10 cellular contexts compared by ENCODE assay signal in the genomic region with DNA sequence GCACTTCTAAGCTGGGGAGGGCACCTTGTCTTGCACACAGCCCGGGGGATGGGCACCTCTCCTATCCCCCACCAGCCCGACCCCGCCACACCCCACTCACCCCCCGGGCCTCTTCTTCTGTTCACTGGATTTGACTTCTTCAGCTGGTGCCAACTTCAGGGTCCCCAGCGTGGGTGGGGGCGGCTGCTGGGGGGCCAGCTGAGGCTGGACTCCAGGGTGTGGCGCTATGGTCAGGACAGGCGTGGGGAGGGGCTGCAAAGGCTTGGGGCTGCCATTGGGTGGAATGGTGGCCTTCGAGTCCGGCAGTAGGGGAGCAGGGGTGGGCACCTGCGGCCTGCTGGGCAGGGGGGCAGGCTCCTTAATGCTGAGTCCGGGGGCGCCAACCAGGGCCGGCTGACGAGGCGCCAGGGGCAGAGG. TPM values are rescaled to one million over a fixed set of nuclear protein-coding genes. Genes with fewer than 3 reads are reported as not detected.
DNase-seq lines count a peak whose midpoint lies in the region; ATAC-seq and TF ChIP-seq lines count a peak whose summit lies in the region.
"Had no signal": no experiment of that assay in that cellular context is flagged by ENCODE, and none has a peak within 500 bp of the region (broad histone marks: within the 10 kb centered on the region; RNA-seq: fewer than 3 reads in every experiment).

No MANE protein-coding gene starts in this region.

- ATAC-seq in natural killer cell (no peak), upper lobe of left lung (ENCODE audit: low FRiP score in 2 of 2) (no peak)

- no peaks in the 10 kb centered on the region for H3K9me3 ChIP-seq in upper lobe of left lung

- no peak for TF ChIP-seq EP300 in upper lobe of left lung (IDR thresholded peaks at IDR 0.05)

- peak overlapping the region; percentile 79 for H3K4me3 Mint-ChIP-seq in activated naive CD4-positive, alpha-beta T cell treated with anti-CD3 and anti-CD28 coated beads, Interleukin-2, amount 10 ng/mL, durations not matched to agents 7 days and 5 days
- H3K4me3 Mint-ChIP-seq in natural killer cell: peak overlapping the region; percentile 57

- peaks cover 73% of the 10 kb centered on the region for H3K4me1 Mint-ChIP-seq in activated naive CD4-positive, alpha-beta T cell treated with anti-CD3 and anti-CD28 coated beads, Interleukin-2, amount 10 ng/mL, durations not matched to agents 7 days and 5 days
- peaks cover 30 to 53% of the 10 kb centered on the region in 2 donors for H3K4me1 Mint-ChIP-seq in natural killer cell

- H3K27me3 Mint-ChIP-seq in activated naive CD4-positive, alpha-beta T cell treated with anti-CD3 and anti-CD28 coated beads, Interleukin-2, amount 10 ng/mL, durations not matched to agents 7 days and 5 days: no peaks in the 10 kb centered on the region
- no peaks in the 10 kb centered on the region for H3K27me3 Mint-ChIP-seq in natural killer cell (ENCODE audit: low read depth in 2 of 2)

- TF ChIP-seq CTCF in coronary artery (IDR thresholded peaks at IDR 0.05) (no peak), natural killer cell (IDR thresholded peaks at IDR 0.05) (no peak), upper lobe of left lung (IDR thresholded peaks at IDR 0.05) (no peak)

- H3K27ac Mint-ChIP-seq in activated naive CD4-positive, alpha-beta T cell treated with anti-CD3 and anti-CD28 coated beads, Interleukin-2, amount 10 ng/mL, durations not matched to agents 7 days and 5 days: peak overlapping the region; percentile 88
- peak overlapping the region; percentile 86 to 93 for H3K27ac Mint-ChIP-seq in natural killer cell

- peaks cover 15% of the 10 kb centered on the region for H3K36me3 Mint-ChIP-seq in activated naive CD4-positive, alpha-beta T cell treated with anti-CD3 and anti-CD28 coated beads, Interleukin-2, amount 10 ng/mL, durations not matched to agents 7 days and 5 days
- no peaks in the 10 kb centered on the region for H3K36me3 Mint-ChIP-seq in natural killer cell

- no peaks in the 10 kb centered on the region for H3K36me3 ChIP-seq in upper lobe of left lung

- CTCF ChIA-PET in activated naive CD4-positive, alpha-beta T cell treated with anti-CD3 and anti-CD28 coated beads, Interleukin-2, amount 10 ng/mL, durations not matched to agents 7 days and 5 days (lab: Charles Lee): no interaction called here

- intact Hi-C loops in natural killer cell (cut with micrococcal nuclease): no loop called here

- no peaks in the 10 kb centered on the region for H3K27me3 ChIP-seq in upper lobe of left lung

- no peaks in the 10 kb centered on the region for H3K9me3 Mint-ChIP-seq in activated naive CD4-positive, alpha-beta T cell treated with anti-CD3 and anti-CD28 coated beads, Interleukin-2, amount 10 ng/mL, durations not matched to agents 7 days and 5 days
- H3K9me3 Mint-ChIP-seq in natural killer cell: no peaks in the 10 kb centered on the region

- 83 to 92% methylated on average over 8 to 10 of the region's 16 CpGs for whole genome bisulfite sequencing in upper lobe of left lung, 2 donors

- peak overlapping the region; percentile 98 to 100 for H3K27ac ChIP-seq in coronary artery
- peak overlapping the region; percentile 98 to 99 (median 98) for H3K27ac ChIP-seq in upper lobe of left lung

- no peak for TF ChIP-seq POLR2A in upper lobe of left lung (IDR thresholded peaks at IDR 0.05)

- H3K4me3 ChIP-seq in coronary artery: no peak overlapping the region
- no peak overlapping the region for H3K4me3 ChIP-seq in upper lobe of left lung

- peaks cover 66 to 84% (median 75%) of the 10 kb centered on the region in 4 donors for H3K4me1 ChIP-seq in upper lobe of left lung

- DNase-seq in activated naive CD4-positive, alpha-beta T cell treated with anti-CD3 and anti-CD28 coated beads, Interleukin-2, amount 10 ng/mL, durations not matched to agents 7 days and 5 days: no peak
- no peak for DNase-seq in activated naive CD4-positive, alpha-beta T cell (lab: John Stamatoyannopoulos, UW)
- DNase-seq in coronary artery (ENCODE audit: low spot score): no peak
- DNase-seq in natural killer cell: no peak
- DNase-seq in upper lobe of left lung: peak in 1 of 2 donors; percentile 80
- DNase-seq in activated effector memory CD4-positive, alpha-beta T cell treated with anti-CD3 and anti-CD28 coated beads, Interleukin-2, amount 50 U/mL, for 16 hours: no peak
- DNase-seq in HK-2 (ENCODE audit: unreplicated experiment): no peak
- no peak for DNase-seq in C1 segment of cervical spinal cord (lab: John Stamatoyannopoulos, UW)
- DNase-seq: COR-L47, NCI-H146 had no signal

RNA-seq across cellular contexts. Expression of gene MNT, which starts 6.1 kb away (rescaled TPM):
- total RNA-seq in natural killer cell: 100 to 1,000 TPM in 1 of 3 donors, 10 to 100 TPM in 2; 72.3 to 108 (median 77.6) TPM
- 10 to 100 TPM; 14.9 to 68.1 (median 38.6) TPM for total RNA-seq in upper lobe of left lung

RNA-seq across cellular contexts. Expression of gene SGSM2, which starts 57.5 kb away (rescaled TPM):
- total RNA-seq in natural killer cell: 10 to 100 TPM; 65.4 to 75.7 (median 73.6) TPM
- total RNA-seq in upper lobe of left lung: 100 to 1,000 TPM in 2 of 6 donors, 10 to 100 TPM in 4; 53.1 to 313 (median 60.1) TPM

RNA-seq across cellular contexts. Expression of gene TSR1, which starts 58.5 kb away (rescaled TPM):
- 10 to 100 TPM; 19.7 to 30.7 (median 29.0) TPM for total RNA-seq in natural killer cell
- 10 to 100 TPM; 15.8 to 52.4 (median 23.6) TPM for total RNA-seq in upper lobe of left lung
